20 cellular contexts compared by ENCODE assay signal in the genomic region with DNA sequence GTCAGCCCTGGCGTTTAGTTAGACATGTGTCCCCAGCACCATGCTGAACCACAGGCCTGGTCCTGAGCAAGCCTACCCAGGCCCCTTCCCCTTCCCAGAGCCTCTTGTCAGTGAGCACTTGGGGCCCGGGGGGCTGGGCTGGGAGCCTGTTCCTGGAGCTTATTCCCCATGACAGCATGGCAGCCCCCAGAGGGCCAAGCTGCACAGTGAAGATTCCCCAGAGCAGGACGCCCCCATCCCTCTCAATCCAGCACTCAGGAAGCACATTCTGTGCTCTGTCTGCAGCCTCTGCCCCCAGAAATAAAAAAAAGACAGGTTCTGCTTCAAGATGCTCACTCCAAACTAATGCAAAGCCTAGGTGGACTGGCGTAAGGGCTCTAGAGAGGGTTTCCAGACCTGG.
"Had no signal": no experiment of that assay in that cellular context is flagged by ENCODE, and none has a peak within 500 bp of the region (broad histone marks: within the 10 kb centered on the region; RNA-seq: fewer than 3 reads in every experiment).

No MANE protein-coding gene starts in this region.

- DNase-seq: cortex of kidney; effector memory CD4-positive, alpha-beta T cell; heart left ventricle; hypothalamus; left cardiac atrium; left ventricle myocardium inferior; lower lobe of right lung; mesenchymal stem cell; naive B cell; nucleus accumbens; small intestine; stimulated activated CD4-positive, alpha-beta T cell treated with anti-CD3 and anti-CD28 coated beads, Interleukin-12 subunit alpha, Interleukin-12 subunit beta, amount 100 ng/mL, for 4 hours; stimulated activated naive CD8-positive, alpha-beta T cell treated with anti-CD3 and anti-CD28 coated beads, Interleukin-15, Interleukin-2, amounts not matched to agents 100 U/mL and 50 U/mL, for 24 hours; tibial artery; upper lobe of left lung; uterus had no signal

- ATAC-seq: esophagus mucosa, left cardiac atrium, pancreas, right cardiac atrium had no signal

- H3K27me3 ChIP-seq: heart left ventricle, pancreas, tibial artery, upper lobe of left lung, uterus had no signal

- H3K4me3 ChIP-seq: heart left ventricle, left ventricle myocardium inferior, lower lobe of right lung, pancreas, tibial artery, upper lobe of left lung, uterus had no signal

- H3K27ac ChIP-seq: heart left ventricle, left ventricle myocardium inferior, lower lobe of right lung, pancreas, tibial artery, upper lobe of left lung had no signal

- H3K36me3 ChIP-seq: lower lobe of right lung, pancreas, uterus had no signal

- H3K9me3 ChIP-seq: pancreas, uterus had no signal

- H3K27me3 Mint-ChIP-seq: naive B cell had no signal

- H3K4me1 ChIP-seq: pancreas had no signal

- H3K27ac Mint-ChIP-seq: progenitor cell of endocrine pancreas had no signal
